ENCODE assay signal across 16 cellular contexts in genomic region chr17:73371846-73372245, GRCh38.
"Had no signal": no experiment of that assay in that cellular context is flagged by ENCODE, and none has a peak within 500 bp of the region (broad histone marks: within the 10 kb centered on the region; RNA-seq: fewer than 3 reads in every experiment).

No MANE protein-coding gene starts in this region.

- H3K9me3 ChIP-seq: ascending aorta, tibial nerve, vagina had no signal

- H3K4me3 ChIP-seq: ascending aorta, tibial nerve, vagina had no signal

- H3K27ac ChIP-seq: ascending aorta, epithelial cell of prostate, tibial nerve, vagina had no signal

- DNase-seq: activated CD4-positive, alpha-beta memory T cell treated with anti-CD3 and anti-CD28 coated beads for 36 hours; activated CD8-positive, alpha-beta memory T cell treated with anti-CD3 and anti-CD28 coated beads, Interleukin-2, amount 10 ng/mL, durations not matched to agents 7 days and 5 days; activated naive CD4-positive, alpha-beta T cell treated with anti-CD3 and anti-CD28 coated beads, Interleukin-2, amount 10 ng/mL, durations not matched to agents 7 days and 5 days; activated T-cell treated with anti-CD3 and anti-CD28 coated beads, Interleukin-2, amount 50 U/mL, for 24 hours; dermis blood vessel endothelial cell; foreskin melanocyte; nucleus accumbens; right cardiac atrium; small intestine; stimulated activated CD4-positive, alpha-beta T cell treated with anti-CD3 and anti-CD28 coated beads, Interleukin-4, amount 100 ng/mL, for 24 hours; stimulated activated naive CD4-positive, alpha-beta T cell treated with Interleukin-2 at 50 U/mL for 16 hours; substantia nigra had no signal

- H3K4me1 ChIP-seq: ascending aorta, vagina had no signal

- H3K27me3 ChIP-seq: ascending aorta, tibial nerve, vagina had no signal

- H3K36me3 ChIP-seq: ascending aorta, vagina had no signal
